Comparison of ENCODE assay signal across 10 cellular contexts in genomic region chr20:17281478-17281877, GRCh38. TPM values are rescaled to one million over a fixed set of nuclear protein-coding genes. Genes with fewer than 3 reads are reported as not detected.
DNase-seq lines count a peak whose midpoint lies in the region; ATAC-seq, FAIRE-seq and TF ChIP-seq lines count a peak whose summit lies in the region.
"Had no signal": no experiment of that assay in that cellular context is flagged by ENCODE, and none has a peak within 500 bp of the region (broad histone marks: within the 10 kb centered on the region; RNA-seq: fewer than 3 reads in every experiment).

No MANE protein-coding gene starts in this region.

- H3K27ac Mint-ChIP-seq in Calu3 (ENCODE audit: unreplicated experiment), result no peak overlapping the region

- H3K9me3 ChIP-seq in RWPE2 (ENCODE audit: severe bottlenecking) (no peaks in the 10 kb centered on the region), kidney (ENCODE audit: control insufficient read depth in 1 of 2, low read length in 2 of 2) (no peaks in the 10 kb centered on the region)

- H3K36me3 Mint-ChIP-seq in Calu3 (ENCODE audit: insufficient read depth, unreplicated experiment), result no peaks in the 10 kb centered on the region

- no peak overlapping the region for H3K4me3 Mint-ChIP-seq in Calu3 (ENCODE audit: low read depth, unreplicated experiment)
- H3K4me3 Mint-ChIP-seq: activated T-cell treated with anti-CD3 and anti-CD28 coated beads, Interleukin-2, amount 50 U/mL, for 4 hours had no signal

- no peak overlapping the region for H3K4me3 ChIP-seq in RWPE2 (ENCODE audit: severe bottlenecking)
- H3K4me3 ChIP-seq in kidney (ENCODE audit: low read length in 2 of 2), result no peak overlapping the region

- TF ChIP-seq CTCF in Calu3 (IDR thresholded peaks at IDR 0.05; ENCODE audit: unreplicated experiment) (no peak), RWPE2 (IDR thresholded peaks at IDR 0.05; ENCODE audit: poor library complexity, severe bottlenecking) (peak; percentile 31), kidney (IDR thresholded peaks at IDR 0.05; ENCODE audit: borderline replicate concordance, extremely low read depth, insufficient read depth) (peak; percentile 31)

- no peaks in the 10 kb centered on the region for H3K4me1 ChIP-seq in RWPE2 (ENCODE audit: insufficient read depth, poor library complexity, severe bottlenecking)
- H3K4me1 ChIP-seq in kidney (ENCODE audit: control insufficient read depth in 1 of 2, insufficient read depth in 1 of 2, low read depth in 1 of 2, low read length in 2 of 2), result no peaks in the 10 kb centered on the region

- H3K27ac ChIP-seq in RWPE2 (ENCODE audit: poor library complexity, severe bottlenecking), result no peak overlapping the region
- H3K27ac ChIP-seq in kidney (ENCODE audit: low read depth in 2 of 2, low read length in 2 of 2), result no peak overlapping the region

- no peaks in the 10 kb centered on the region for H3K9me3 Mint-ChIP-seq in Calu3 (ENCODE audit: low read depth, unreplicated experiment)

- peak; percentile 0 for DNase-seq in Calu3
- no peak for DNase-seq in RWPE2 (ENCODE audit: low spot score)
- DNase-seq in kidney, result no peak
- no peak for DNase-seq in NCI-H446 treated with DMSO at 0.1 percent for 48 hours (lab: John Stamatoyannopoulos, UW)
- no peak for DNase-seq in GOT3 (lab: John Stamatoyannopoulos, UW)
- no peak for DNase-seq in HTR-8/SVneo (ENCODE audit: insufficient read length, low spot score)
- DNase-seq: activated T-cell treated with anti-CD3 and anti-CD28 coated beads, Interleukin-2, amount 50 U/mL, for 4 hours had no signal

- CTCF ChIA-PET in Calu3 (lab: Charles Lee), result no interaction called here

- ATAC-seq in GM19452 (IDR thresholded peaks at IDR 0.05; ENCODE audit: unreplicated experiment) (peak; percentile 58), RWPE2 (ENCODE audit: low read depth) (no peak), GM18870 (IDR thresholded peaks at IDR 0.05; ENCODE audit: unreplicated experiment) (no peak)
- ATAC-seq: activated T-cell treated with anti-CD3 and anti-CD28 coated beads, Interleukin-2, amount 50 U/mL, for 4 hours had no signal

- H3K27me3 ChIP-seq in RWPE2 (ENCODE audit: insufficient read depth, poor library complexity, severe bottlenecking), result peaks cover 16% of the 10 kb centered on the region

- H3K4me1 Mint-ChIP-seq in Calu3 (ENCODE audit: low read depth, unreplicated experiment), result no peaks in the 10 kb centered on the region

- H3K36me3 ChIP-seq in RWPE2 (ENCODE audit: low read depth) (no peaks in the 10 kb centered on the region), kidney (ENCODE audit: control insufficient read depth in 1 of 2, insufficient read depth in 2 of 2, low read length in 2 of 2) (no peaks in the 10 kb centered on the region)

- H3K9ac ChIP-seq in kidney (ENCODE audit: low read length in 2 of 2), result no peak overlapping the region

- no peak for FAIRE-seq in kidney (lab: Jason Lieb, UNC)
- no peak for FAIRE-seq in HTR-8/SVneo (lab: Jason Lieb, UNC)

- intact Hi-C loops in Calu3 (cut with micrococcal nuclease; ENCODE audit: unreplicated experiment) (no loop called here), kidney (cut with DNase I) (no loop called here)

- no TSS peak for BruUV-seq in Calu3 (replicated peaks; lab: Mats Ljungman, UMichigan)

- peaks cover 27% of the 10 kb centered on the region for H3K27me3 Mint-ChIP-seq in Calu3 (ENCODE audit: unreplicated experiment)

RNA-seq across cellular contexts. Expression of gene PCSK2, which starts 54.6 kb away (rescaled TPM):
- total RNA-seq in Calu3 (2022) (not detected in 2 replicates), kidney (0.22 TPM)
- polyA plus RNA-seq in kidney (ENCODE audit: insufficient read depth, low read depth, low replicate concordance), result 0.54 TPM
- total RNA-seq: activated T-cell treated with anti-CD3 and anti-CD28 coated beads, Interleukin-2, amount 50 U/mL, for 4 hours; lung microvascular endothelial cell had no signal
